In genomic region chr22:46794067-46794466, GRCh38 we compare ENCODE assay signal across 24 cellular contexts. TPM values are rescaled to one million over a fixed set of nuclear protein-coding genes. Genes with fewer than 3 reads are reported as not detected.
A peak's percentile ranks its signal among the peaks of the same experiment; 100 is the strongest.
DNase-seq lines count a peak whose midpoint lies in the region; ATAC-seq, FAIRE-seq and TF ChIP-seq lines count a peak whose summit lies in the region.
"Had no signal": no experiment of that assay in that cellular context is flagged by ENCODE, and none has a peak within 500 bp of the region (broad histone marks: within the 10 kb centered on the region; RNA-seq: fewer than 3 reads in every experiment).

No MANE protein-coding gene starts in this region.

- no peak overlapping the region for H2BK15ac ChIP-seq in neuronal stem cell (ENCODE audit: low read length)

- no peak overlapping the region for H3K4me3 ChIP-seq in CD4-positive, CD25-positive, alpha-beta regulatory T cell (ENCODE audit: low read depth, low read length)
- no peak overlapping the region for H3K4me3 ChIP-seq in effector memory CD4-positive, alpha-beta T cell (ENCODE audit: insufficient read depth, low read depth, low read length, poor library complexity, severe bottlenecking)
- no peak overlapping the region for H3K4me3 ChIP-seq in neuronal stem cell (ENCODE audit: low read length in 2 of 2)
- H3K4me3 ChIP-seq: HAP-1 had no signal

- no peak for ATAC-seq in CD4-positive, CD25-positive, alpha-beta regulatory T cell (ENCODE audit: low read depth in 2 of 2)
- ATAC-seq in CD4-positive, alpha-beta T cell (ENCODE audit: poor library complexity) = no peak
- ATAC-seq: PC-3 had no signal

- CTCF ChIA-PET in CD4-positive, alpha-beta T cell (lab: Charles Lee) = interaction anchor here (1.1 to 2.2 kb wide), 2 partner anchors 9 to 35 kb away, joined by 3 to 6 read pairs; no protein-coding TSS in a partner anchor

- H3K4me2 ChIP-seq in neuronal stem cell (ENCODE audit: insufficient read depth, low read length, poor library complexity, severe bottlenecking) = peak overlapping the region; percentile 0

- H3K79me1 ChIP-seq in neuronal stem cell (ENCODE audit: low read depth, low read length) = peaks cover 12% of the 10 kb centered on the region

- peaks cover 9 to 51% (median 28%) of the 10 kb centered on the region in 4 donors for H3K4me1 Mint-ChIP-seq in CD4-positive, CD25-positive, alpha-beta regulatory T cell
- peaks cover 45% of the 10 kb centered on the region for H3K4me1 Mint-ChIP-seq in CD4-positive, alpha-beta T cell (ENCODE audit: low read depth)
- H3K4me1 Mint-ChIP-seq in HFFc6 (ENCODE audit: low read depth) = peaks cover 15% of the 10 kb centered on the region

- H3K27me3 Mint-ChIP-seq in CD4-positive, CD25-positive, alpha-beta regulatory T cell = peaks cover 4% of the 10 kb centered on the region
- no peaks in the 10 kb centered on the region for H3K27me3 Mint-ChIP-seq in CD4-positive, alpha-beta T cell
- H3K27me3 Mint-ChIP-seq in HFFc6 (ENCODE audit: insufficient read depth) = peaks cover 1% of the 10 kb centered on the region; the same call in 1 of the 2 replicates

- no peak overlapping the region for H3K4me3 Mint-ChIP-seq in CD4-positive, CD25-positive, alpha-beta regulatory T cell
- H3K4me3 Mint-ChIP-seq in CD4-positive, alpha-beta T cell = no peak overlapping the region
- no peak overlapping the region for H3K4me3 Mint-ChIP-seq in HFFc6

- H3K23ac ChIP-seq in neuronal stem cell (ENCODE audit: low read depth, low read length, poor library complexity) = no peak overlapping the region

- H3K36me3 Mint-ChIP-seq in CD4-positive, CD25-positive, alpha-beta regulatory T cell = peaks cover 14% of the 10 kb centered on the region
- peaks cover 49% of the 10 kb centered on the region for H3K36me3 Mint-ChIP-seq in CD4-positive, alpha-beta T cell (ENCODE audit: low read depth)
- H3K36me3 Mint-ChIP-seq in HFFc6 (ENCODE audit: low read depth) = peaks cover 5% of the 10 kb centered on the region; the same call in 1 of the 2 replicates

- H2BK5ac ChIP-seq in neuronal stem cell (ENCODE audit: low read length) = no peak overlapping the region

- H4K91ac ChIP-seq in neuronal stem cell (ENCODE audit: low read depth, low read length, poor library complexity) = no peak overlapping the region

- peak overlapping the region; percentile 27 for H4K8ac ChIP-seq in neuronal stem cell (ENCODE audit: low read depth, low read length)

- peaks cover 50% of the 10 kb centered on the region for H3K36me3 ChIP-seq in CD4-positive, CD25-positive, alpha-beta regulatory T cell (ENCODE audit: control insufficient read depth, insufficient read depth, low read length)
- H3K36me3 ChIP-seq in effector memory CD4-positive, alpha-beta T cell (ENCODE audit: control insufficient read depth, insufficient read depth, low read length) = peaks cover 42% of the 10 kb centered on the region
- H3K36me3 ChIP-seq in neuronal stem cell (replicated peaks in 1 of 2; ENCODE audit: control insufficient read depth in 2 of 2, insufficient read depth in 2 of 2, low read length in 2 of 2) = peaks cover 12 to 39% of the 10 kb centered on the region in 2 donors

- DNase-seq in CD4-positive, CD25-positive, alpha-beta regulatory T cell = no peak
- DNase-seq in CD4-positive, alpha-beta T cell = no peak
- DNase-seq in effector memory CD4-positive, alpha-beta T cell = no peak
- DNase-seq in neuronal stem cell (ENCODE audit: low spot score) (no peak), HFFc6 (no peak), frontal cortex (ENCODE audit: low spot score in 2 of 2) (no peak), putamen (ENCODE audit: low spot score) (no peak), SK-N-DZ (ENCODE audit: low spot score) (no peak)
- DNase-seq: ACHN, C1 segment of cervical spinal cord, COR-L47, DMS 273 treated with DMSO at 0.1 percent for 48 hours, DND-41, IMR-90, NCI-H1092, NCI-H1436 treated with DMSO at 0.1 percent for 48 hours, NCI-H2029 treated with DMSO at 0.1 percent for 48 hours, NCI-H2171, NCI-H526, PC-3, RPMI8226, SHP77 treated with DMSO at 0.1 percent for 48 hours had no signal

- H3K4ac ChIP-seq in neuronal stem cell (ENCODE audit: low read length) = no peak overlapping the region

- FAIRE-seq in frontal cortex (lab: Jason Lieb, UNC) = no peak
- FAIRE-seq: HTR-8/SVneo had no signal

- no peak overlapping the region for H2AK5ac ChIP-seq in neuronal stem cell (ENCODE audit: low read depth, low read length)

- no peak for TF ChIP-seq CTCF in CD4-positive, alpha-beta T cell (IDR thresholded peaks at IDR 0.05)
- TF ChIP-seq CTCF in HFFc6 (IDR thresholded peaks at IDR 0.05) = no peak; the same call in 1 of the 2 replicates

- H3K9me3 ChIP-seq in CD4-positive, CD25-positive, alpha-beta regulatory T cell (ENCODE audit: control insufficient read depth in 2 of 2, low read length in 2 of 2) = no peaks in the 10 kb centered on the region
- no peaks in the 10 kb centered on the region for H3K9me3 ChIP-seq in CD4-positive, alpha-beta T cell (ENCODE audit: control insufficient read depth, low read length)
- no peaks in the 10 kb centered on the region for H3K9me3 ChIP-seq in effector memory CD4-positive, alpha-beta T cell (ENCODE audit: control insufficient read depth, low read length)
- peaks cover 0 to 2% of the 10 kb centered on the region in 2 donors for H3K9me3 ChIP-seq in neuronal stem cell (replicated peaks in 1 of 2; ENCODE audit: control insufficient read depth in 2 of 2, insufficient read depth in 1 of 2, low read depth in 1 of 2, low read length in 2 of 2)
- H3K9me3 ChIP-seq: HAP-1 had no signal

- H3K14ac ChIP-seq in neuronal stem cell (ENCODE audit: low read length) = no peak overlapping the region

- H3K9me3 Mint-ChIP-seq in CD4-positive, CD25-positive, alpha-beta regulatory T cell = no peaks in the 10 kb centered on the region
- H3K9me3 Mint-ChIP-seq in CD4-positive, alpha-beta T cell = no peaks in the 10 kb centered on the region
- H3K9me3 Mint-ChIP-seq in HFFc6 = no peaks in the 10 kb centered on the region

- H3K18ac ChIP-seq in neuronal stem cell (ENCODE audit: low read length) = no peak overlapping the region

- H2BK12ac ChIP-seq in neuronal stem cell (ENCODE audit: low read length) = no peak overlapping the region

- no peak overlapping the region for H3K9ac ChIP-seq in neuronal stem cell (ENCODE audit: low read depth, low read length, poor library complexity)

- POLR2A ChIA-PET in CD4-positive, alpha-beta T cell (lab: Charles Lee) = interaction anchor here (1.2 kb wide), 1 partner anchor 31 kb away, joined by 4 read pairs; the partner anchor contains the start of gene TBC1D22A

- H3K27ac ChIP-seq in CD4-positive, CD25-positive, alpha-beta regulatory T cell (ENCODE audit: insufficient read depth, low read length, poor library complexity, severe bottlenecking) = no peak overlapping the region
- H3K27ac ChIP-seq in CD4-positive, alpha-beta T cell (ENCODE audit: low read depth, low read length) = no peak overlapping the region
- H3K27ac ChIP-seq in effector memory CD4-positive, alpha-beta T cell (ENCODE audit: insufficient read depth, low read length, poor library complexity, severe bottlenecking) = peak overlapping the region; percentile 1
- H3K27ac ChIP-seq in neuronal stem cell (replicated peaks; ENCODE audit: low read length) = no peak overlapping the region

- WGBS in neuronal stem cell (ENCODE audit: extremely low coverage in 2 of 2, insufficient read length in 2 of 2, insufficient replicate concordance in 1 of 2), 2 donors = no CpG with 5 or more reads among the region's 12 CpGs

- intact Hi-C loops in CD4-positive, alpha-beta T cell (cut with DNase I, micrococcal nuclease) = no loop called here

- H3K4me1 ChIP-seq in CD4-positive, CD25-positive, alpha-beta regulatory T cell (ENCODE audit: control insufficient read depth, insufficient read depth, low read length, poor library complexity, severe bottlenecking) = peaks cover 31% of the 10 kb centered on the region
- H3K4me1 ChIP-seq in effector memory CD4-positive, alpha-beta T cell (ENCODE audit: control insufficient read depth, insufficient read depth, low read length, poor library complexity, severe bottlenecking) = peaks cover 27% of the 10 kb centered on the region
- peaks cover 0 to 4% of the 10 kb centered on the region in 2 donors for H3K4me1 ChIP-seq in neuronal stem cell (ENCODE audit: control insufficient read depth in 2 of 2, insufficient read depth in 1 of 2, low read depth in 1 of 2, low read length in 2 of 2)
- H3K4me1 ChIP-seq: HAP-1 had no signal

- H2AFZ ChIP-seq in neuronal stem cell (ENCODE audit: low read length) = no peak overlapping the region

- peak overlapping the region; percentile 65 to 69 (median 69) for H3K27ac Mint-ChIP-seq in CD4-positive, CD25-positive, alpha-beta regulatory T cell
- peak overlapping the region; percentile 71 for H3K27ac Mint-ChIP-seq in CD4-positive, alpha-beta T cell
- no peak overlapping the region for H3K27ac Mint-ChIP-seq in HFFc6

- no peaks in the 10 kb centered on the region for H3K27me3 ChIP-seq in CD4-positive, CD25-positive, alpha-beta regulatory T cell (ENCODE audit: control insufficient read depth, insufficient read depth, low read length)
- no peaks in the 10 kb centered on the region for H3K27me3 ChIP-seq in CD4-positive, alpha-beta T cell (ENCODE audit: control insufficient read depth, insufficient read depth, low read length)
- no peaks in the 10 kb centered on the region for H3K27me3 ChIP-seq in effector memory CD4-positive, alpha-beta T cell (replicated peaks; ENCODE audit: control insufficient read depth, insufficient read depth, low read length, poor library complexity, severe bottlenecking)
- H3K27me3 ChIP-seq in neuronal stem cell (ENCODE audit: control insufficient read depth in 3 of 3, insufficient read depth in 3 of 3, low read depth in 1 of 3, low read length in 3 of 3) = peaks cover 0 to 2% (median 0%) of the 10 kb centered on the region in 3 experiments

- no peak overlapping the region for H2BK120ac ChIP-seq in neuronal stem cell (ENCODE audit: low read depth, low read length)

RNA-seq across cellular contexts. Expression of gene TBC1D22A, which starts 31.6 kb away (rescaled TPM):
- 42.5 TPM for total RNA-seq in CD4-positive, CD25-positive, alpha-beta regulatory T cell
- polyA plus RNA-seq in CD4-positive, CD25-positive, alpha-beta regulatory T cell = 10 to 100 TPM; 19.8 to 34.0 (median 23.0) TPM
- total RNA-seq in CD4-positive, alpha-beta T cell = 10 to 100 TPM; 27.1 to 31.7 TPM
- 10.2 TPM for polyA plus RNA-seq in neuronal stem cell (2013, experiment 1 of 2)
- 10.6 TPM for polyA plus RNA-seq in neuronal stem cell (2013, experiment 2 of 2)
- total RNA-seq in HFFc6 (2021; fragmentation: NEBNext Ultra II Directional; extraction: Animal tissue kit (Norgen Biotek cat#: 25700)) = 10 to 100 TPM; 20.4 to 24.1 (median 22.2) TPM
- total RNA-seq in frontal cortex = 5.3 TPM
- polyA plus RNA-seq in SK-N-DZ (2014; cell fraction: cytosol; rRNA removed) = 6.1 and 11.8 TPM in 2 replicates
- 5.7 and 8.3 TPM in 2 replicates for polyA plus RNA-seq in SK-N-DZ (2014; cell fraction: nucleus; rRNA removed)

RNA-seq across cellular contexts. Expression of gene CERK, which starts 56.0 kb away (rescaled TPM):
- total RNA-seq in CD4-positive, CD25-positive, alpha-beta regulatory T cell = 105 TPM
- 10 to 100 TPM; 75.5 to 94.3 (median 81.5) TPM for polyA plus RNA-seq in CD4-positive, CD25-positive, alpha-beta regulatory T cell
- total RNA-seq in CD4-positive, alpha-beta T cell = 10 to 100 TPM; 84.6 to 88.5 TPM
- polyA plus RNA-seq in neuronal stem cell (2013, experiment 1 of 2) = 50.9 TPM
- polyA plus RNA-seq in neuronal stem cell (2013, experiment 2 of 2) = 51.4 TPM
- 10 to 100 TPM; 49.1 to 54.8 (median 52.0) TPM for total RNA-seq in HFFc6 (2021; fragmentation: NEBNext Ultra II Directional; extraction: Animal tissue kit (Norgen Biotek cat#: 25700))
- 35.1 TPM for total RNA-seq in frontal cortex
- 75.2 and 81.1 TPM in 2 replicates for polyA plus RNA-seq in SK-N-DZ (2014; cell fraction: cytosol; rRNA removed)
- polyA plus RNA-seq in SK-N-DZ (2014; cell fraction: nucleus; rRNA removed) = 34.0 and 34.4 TPM in 2 replicates
